18 cellular contexts compared by ENCODE assay signal in genomic region chr11:75874942-75875341, GRCh38. TPM values are rescaled to one million over a fixed set of nuclear protein-coding genes. Genes with fewer than 3 reads are reported as not detected.
DNase-seq lines count a peak whose midpoint lies in the region; ATAC-seq and TF ChIP-seq lines count a peak whose summit lies in the region.
"Had no signal": no experiment of that assay in that cellular context is flagged by ENCODE, and none has a peak within 500 bp of the region (broad histone marks: within the 10 kb centered on the region; RNA-seq: fewer than 3 reads in every experiment).

No MANE protein-coding gene starts in this region.

- DNase-seq in NB4 (ENCODE audit: low read depth) = peak; percentile 21
- DNase-seq in PC-9 = no peak
- no peak for DNase-seq in aorta
- DNase-seq in stimulated activated effector memory CD8-positive, alpha-beta T cell treated with anti-CD3 and anti-CD28 coated beads, Interleukin-12 subunit alpha, Interleukin-12 subunit beta, amount 100 ng/mL, for 72 hours (ENCODE audit: low spot score in 2 of 2) = no peak
- DNase-seq in stimulated activated naive CD4-positive, alpha-beta T cell (lab: John Stamatoyannopoulos, UW) = no peak
- DNase-seq: ACHN; CD4-positive, alpha-beta memory T cell; DMS79 treated with DMSO at 0.1 percent for 48 hours; GDM1; MV-4-11; NCI-H1436 treated with DMSO at 0.1 percent for 48 hours; NCI-H2081; NCI-H524 treated with DMSO at 0.1 percent for 48 hours; NK-92 treated with Interleukin-12 subunit alpha and Interleukin-12 subunit beta, amount 100 ng/mL, for 24 hours; SK-N-SH had no signal

- WGBS in aorta, 2 donors = 61 to 75% methylated on average over 3 of the region's 3 CpGs

- H3K9me3 Mint-ChIP-seq in stimulated activated memory B cell treated with anti-CD40 and anti-IgM and Interleukin-4, amounts not matched to agents 10 μg/mL and 1 μg/mL and 100 μg/mL, for 72 hours = no peaks in the 10 kb centered on the region
- H3K9me3 Mint-ChIP-seq in stimulated activated effector memory CD8-positive, alpha-beta T cell treated with anti-CD3 and anti-CD28 coated beads, Interleukin-12 subunit alpha, Interleukin-12 subunit beta, amount 100 ng/mL, for 72 hours = no peaks in the 10 kb centered on the region
- H3K9me3 Mint-ChIP-seq: CD4-positive, alpha-beta memory T cell had no signal

- peak overlapping the region; percentile 29 for H3K4me3 Mint-ChIP-seq in stimulated activated memory B cell treated with anti-CD40 and anti-IgM and Interleukin-4, amounts not matched to agents 10 μg/mL and 1 μg/mL and 100 μg/mL, for 72 hours
- H3K4me3 Mint-ChIP-seq in stimulated activated effector memory CD8-positive, alpha-beta T cell treated with anti-CD3 and anti-CD28 coated beads, Interleukin-12 subunit alpha, Interleukin-12 subunit beta, amount 100 ng/mL, for 72 hours = no peak overlapping the region
- H3K4me3 Mint-ChIP-seq: CD4-positive, alpha-beta memory T cell had no signal

- H2AFZ ChIP-seq in PC-9 = no peak overlapping the region

- no TSS peak for BruUV-seq in PC-9 (replicated peaks; lab: Mats Ljungman, UMichigan)

- H3F3A ChIP-seq in DOHH2 (ENCODE audit: control insufficient read depth, insufficient read depth) = peaks cover 14% of the 10 kb centered on the region
- H3F3A ChIP-seq in PC-9 (ENCODE audit: insufficient read depth, low read depth) = 0 out of 2 replicates have a peak, but pooled peaks cover 6% of the 10 kb centered on the region

- POLR2A ChIA-PET in PC-9 (lab: Charles Lee; ENCODE audit: unreplicated experiment) = no interaction called here

- H3K27me3 ChIP-seq in DOHH2 (ENCODE audit: control insufficient read depth, low read length) (no peaks in the 10 kb centered on the region), PC-9 (ENCODE audit: insufficient read depth, low read depth) (no peaks in the 10 kb centered on the region), aorta (ENCODE audit: control insufficient read depth in 1 of 2, insufficient read depth in 2 of 2, low read length in 1 of 2) (no peaks in the 10 kb centered on the region)

- H4K20me1 ChIP-seq in DOHH2 (ENCODE audit: control insufficient read depth, insufficient read depth, low read depth, low read length) (no peaks in the 10 kb centered on the region), PC-9 (ENCODE audit: insufficient read depth) (no peaks in the 10 kb centered on the region; the same call in 1 of the 2 replicates)

- H3K27ac ChIP-seq in DOHH2 (ENCODE audit: low read depth, low read length) (peak overlapping the region; percentile 46; the same call in 1 of the 2 replicates), cingulate gyrus (ENCODE audit: low read depth, low read length) (peak overlapping the region; percentile 88), PC-9 (no peak overlapping the region), aorta (ENCODE audit: low read depth in 1 of 2, low read length in 2 of 2) (no peak overlapping the region)

- H3K79me2 ChIP-seq in DOHH2 (ENCODE audit: control insufficient read depth, low read length) (peaks cover 80% of the 10 kb centered on the region), PC-9 (ENCODE audit: low read depth) (no peaks in the 10 kb centered on the region)

- H3K9me3 ChIP-seq in DOHH2 (ENCODE audit: control insufficient read depth, insufficient read depth, low read length) (no peaks in the 10 kb centered on the region), PC-9 (ENCODE audit: insufficient read depth, low read depth) (no peaks in the 10 kb centered on the region), aorta (ENCODE audit: control insufficient read depth, low read length) (no peaks in the 10 kb centered on the region)
- H3K9me3 ChIP-seq: SK-N-SH had no signal

- H3K9me2 ChIP-seq in DOHH2 (replicated peaks; ENCODE audit: control insufficient read depth, low read length) (no peaks in the 10 kb centered on the region), PC-9 (ENCODE audit: insufficient read depth) (no peaks in the 10 kb centered on the region)
- H3K9me2 ChIP-seq: SK-N-SH had no signal

- H3K36me3 Mint-ChIP-seq in stimulated activated memory B cell treated with anti-CD40 and anti-IgM and Interleukin-4, amounts not matched to agents 10 μg/mL and 1 μg/mL and 100 μg/mL, for 72 hours = peaks cover 31% of the 10 kb centered on the region
- H3K36me3 Mint-ChIP-seq in stimulated activated effector memory CD8-positive, alpha-beta T cell treated with anti-CD3 and anti-CD28 coated beads, Interleukin-12 subunit alpha, Interleukin-12 subunit beta, amount 100 ng/mL, for 72 hours = peaks cover 20% of the 10 kb centered on the region

- H3K4me1 Mint-ChIP-seq in stimulated activated memory B cell treated with anti-CD40 and anti-IgM and Interleukin-4, amounts not matched to agents 10 μg/mL and 1 μg/mL and 100 μg/mL, for 72 hours = peaks cover 76% of the 10 kb centered on the region
- H3K4me1 Mint-ChIP-seq in stimulated activated effector memory CD8-positive, alpha-beta T cell treated with anti-CD3 and anti-CD28 coated beads, Interleukin-12 subunit alpha, Interleukin-12 subunit beta, amount 100 ng/mL, for 72 hours = peaks cover 30% of the 10 kb centered on the region

- H3K27ac Mint-ChIP-seq in stimulated activated memory B cell treated with anti-CD40 and anti-IgM and Interleukin-4, amounts not matched to agents 10 μg/mL and 1 μg/mL and 100 μg/mL, for 72 hours = peak overlapping the region; percentile 97
- H3K27ac Mint-ChIP-seq in stimulated activated effector memory CD8-positive, alpha-beta T cell treated with anti-CD3 and anti-CD28 coated beads, Interleukin-12 subunit alpha, Interleukin-12 subunit beta, amount 100 ng/mL, for 72 hours = no peak overlapping the region

- H3K27me3 Mint-ChIP-seq in stimulated activated memory B cell treated with anti-CD40 and anti-IgM and Interleukin-4, amounts not matched to agents 10 μg/mL and 1 μg/mL and 100 μg/mL, for 72 hours = no peaks in the 10 kb centered on the region
- H3K27me3 Mint-ChIP-seq: CD4-positive, alpha-beta memory T cell had no signal

- H3K4me2 ChIP-seq in DOHH2 (ENCODE audit: low read length) (no peak overlapping the region), PC-9 (no peak overlapping the region)
- H3K4me2 ChIP-seq: SK-N-SH had no signal

- H3K36me3 ChIP-seq in DOHH2 (ENCODE audit: control insufficient read depth, low read length) = peaks cover 70% of the 10 kb centered on the region
- H3K36me3 ChIP-seq in PC-9 (ENCODE audit: low read depth) = no peaks in the 10 kb centered on the region
- H3K36me3 ChIP-seq in aorta (ENCODE audit: control insufficient read depth in 1 of 2, insufficient read depth in 2 of 2, low read length in 1 of 2) = no peaks in the 10 kb centered on the region

- H3K4me1 ChIP-seq in DOHH2 (ENCODE audit: control insufficient read depth, low read length) (peaks cover 76% of the 10 kb centered on the region), PC-9 (replicated peaks; ENCODE audit: insufficient read depth) (no peaks in the 10 kb centered on the region), aorta (ENCODE audit: control insufficient read depth in 1 of 2, insufficient read depth in 2 of 2, low read length in 2 of 2) (no peaks in the 10 kb centered on the region)

- intact Hi-C loops in PC-9 (cut with micrococcal nuclease; ENCODE audit: unreplicated experiment) = no loop called here
- intact Hi-C loops in aorta (cut with DNase I) = no loop called here

- no peak for TF ChIP-seq POLR2A in NB4 (IDR thresholded peaks at IDR 0.05; ENCODE audit: extremely low read depth, insufficient read length)

- TF ChIP-seq CTCF in DOHH2 (IDR thresholded peaks at IDR 0.05; ENCODE audit: low read depth, low read length, poor library complexity, severe bottlenecking) = no peak
- no peak for TF ChIP-seq CTCF in NB4 (IDR thresholded peaks at IDR 0.05; ENCODE audit: low read depth, low read length)
- no peak for TF ChIP-seq CTCF in PC-9 (conservative IDR thresholded peaks at IDR 0.05)

- ATAC-seq in stimulated activated memory B cell treated with anti-CD40 and anti-IgM and Interleukin-4, amounts not matched to agents 10 μg/mL and 1 μg/mL and 100 μg/mL, for 72 hours = no peak
- no peak for ATAC-seq in aorta (ENCODE audit: low FRiP score)
- ATAC-seq in stimulated activated effector memory CD8-positive, alpha-beta T cell treated with anti-CD3 and anti-CD28 coated beads, Interleukin-12 subunit alpha, Interleukin-12 subunit beta, amount 100 ng/mL, for 72 hours = no peak

- CTCF ChIA-PET in PC-9 (lab: Charles Lee) = no interaction called here

- H3K4me3 ChIP-seq in DOHH2 (ENCODE audit: low read length) = no peak overlapping the region
- H3K4me3 ChIP-seq in NB4 (ENCODE audit: low read depth, low read length) = no peak overlapping the region
- H3K4me3 ChIP-seq in PC-9 = no peak overlapping the region
- H3K4me3 ChIP-seq in aorta (ENCODE audit: low read length in 2 of 2) = no peak overlapping the region

RNA-seq across cellular contexts. Expression of gene UVRAG, which starts 59.9 kb away (rescaled TPM):
- total RNA-seq in PC-9 (2021) = 18.6 and 20.4 TPM in 2 replicates
- total RNA-seq in aorta = 10 to 100 TPM; 27.0 to 47.0 TPM
- polyA plus RNA-seq in aorta = 10 to 100 TPM in 1 of 2 donors, 1 to 10 TPM in 1; 7.9 to 13.3 TPM

Comparison
In these comparisons a context has a peak if more than half of its experiments do, and no peak if none do; other contexts are left out.
1. H3K27ac ChIP-seq: peak in DOHH2 (single experiment) and cingulate gyrus (single experiment); none in PC-9 (single experiment) and aorta (0 of 2).